ENCODE assay signal across 17 cellular contexts in the genomic region with DNA sequence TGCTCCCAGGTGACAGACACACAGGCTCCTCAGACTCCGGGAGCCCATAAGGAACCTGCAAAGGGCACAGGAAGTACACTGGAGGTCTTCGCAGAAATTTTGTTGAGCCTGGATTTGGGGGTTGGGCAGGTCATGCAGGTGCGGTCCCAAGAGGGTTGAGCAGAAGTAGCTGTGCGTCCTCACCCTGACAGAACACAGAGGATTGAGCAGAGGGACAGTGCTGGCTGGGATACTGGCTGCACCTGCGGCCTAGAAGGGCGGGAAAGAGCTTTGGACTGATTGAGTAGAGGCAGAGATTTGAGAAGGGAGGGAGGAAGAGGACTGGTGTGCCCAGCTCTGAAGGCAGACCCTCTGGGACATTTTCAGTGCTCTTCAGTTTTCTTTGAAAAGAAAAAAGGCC.
"Had no signal": no experiment of that assay in that cellular context is flagged by ENCODE, and none has a peak within 500 bp of the region (broad histone marks: within the 10 kb centered on the region; RNA-seq: fewer than 3 reads in every experiment).

No MANE protein-coding gene starts in this region.

- H3K36me3 Mint-ChIP-seq: mesothelial cell of epicardium; natural killer cell treated with Interleukin-12 subunit alpha and Interleukin-12 subunit beta and Interleukin-15 and Interleukin-18, amount 100 ng/mL, for 72 hours had no signal

- H3K27me3 Mint-ChIP-seq: natural killer cell treated with Interleukin-12 subunit alpha and Interleukin-12 subunit beta and Interleukin-15 and Interleukin-18, amount 100 ng/mL, for 72 hours; stimulated activated naive B cell treated with anti-CD40 and anti-IgM and Interleukin-4, amounts not matched to agents 10 μg/mL and 1 μg/mL and 100 μg/mL, for 72 hours had no signal

- H3K27ac ChIP-seq: lower lobe of right lung, transverse colon, vagina had no signal

- H3K4me3 ChIP-seq: lower lobe of right lung, sigmoid colon, smooth muscle cell, transverse colon, vagina had no signal

- H3K27ac Mint-ChIP-seq: mesothelial cell of epicardium; natural killer cell treated with Interleukin-12 subunit alpha and Interleukin-12 subunit beta and Interleukin-15 and Interleukin-18, amount 100 ng/mL, for 72 hours; stimulated activated naive B cell treated with anti-CD40 and anti-IgM and Interleukin-4, amounts not matched to agents 10 μg/mL and 1 μg/mL and 100 μg/mL, for 72 hours had no signal

- DNase-seq: activated CD8-positive, alpha-beta memory T cell treated with anti-CD3 and anti-CD28 coated beads, Interleukin-2, amount 50 U/mL, for 48 hours; activated naive CD4-positive, alpha-beta T cell treated with Interleukin-2 at 50 U/mL for 16 hours; activated T-cell treated with anti-CD3 and anti-CD28 coated beads, Interleukin-2, amount 50 U/mL, for 4 hours; amygdala; foreskin fibroblast; kidney; lower lobe of right lung; occipital lobe; sigmoid colon; stimulated activated CD4-positive, alpha-beta T cell treated with anti-CD3 and anti-CD28 coated beads, Interleukin-15, amount 100 ng/mL, for 24 hours; stimulated activated naive B cell treated with anti-CD40 and anti-IgM and Interleukin-4, amounts not matched to agents 10 μg/mL and 1 μg/mL and 100 μg/mL, for 72 hours; T-helper 9 cell; transverse colon had no signal

- H3K4me3 Mint-ChIP-seq: activated T-cell treated with anti-CD3 and anti-CD28 coated beads, Interleukin-2, amount 50 U/mL, for 4 hours; mesothelial cell of epicardium; natural killer cell treated with Interleukin-12 subunit alpha and Interleukin-12 subunit beta and Interleukin-15 and Interleukin-18, amount 100 ng/mL, for 72 hours; stimulated activated naive B cell treated with anti-CD40 and anti-IgM and Interleukin-4, amounts not matched to agents 10 μg/mL and 1 μg/mL and 100 μg/mL, for 72 hours had no signal

- H3K36me3 ChIP-seq: lower lobe of right lung, sigmoid colon, transverse colon, vagina had no signal

- ATAC-seq: activated T-cell treated with anti-CD3 and anti-CD28 coated beads, Interleukin-2, amount 50 U/mL, for 4 hours; natural killer cell treated with Interleukin-12 subunit alpha and Interleukin-12 subunit beta and Interleukin-15 and Interleukin-18, amount 100 ng/mL, for 72 hours had no signal

- H3K27me3 ChIP-seq: sigmoid colon, transverse colon, vagina had no signal

- H3K4me1 ChIP-seq: lower lobe of right lung, transverse colon, vagina had no signal

- H3K9me3 ChIP-seq: lower lobe of right lung, sigmoid colon, transverse colon, vagina had no signal

- H3K9me3 Mint-ChIP-seq: natural killer cell treated with Interleukin-12 subunit alpha and Interleukin-12 subunit beta and Interleukin-15 and Interleukin-18, amount 100 ng/mL, for 72 hours had no signal
